9 cellular contexts compared by ENCODE assay signal in genomic region chr1:53061859-53062714, GRCh38. TPM values are rescaled to one million over a fixed set of nuclear protein-coding genes. Genes with fewer than 3 reads are reported as not detected.
A peak's percentile ranks its signal among the peaks of the same experiment; 100 is the strongest.
DNase-seq lines count a peak whose midpoint lies in the region; ATAC-seq and TF ChIP-seq lines count a peak whose summit lies in the region.
"Had no signal": no experiment of that assay in that cellular context is flagged by ENCODE, and none has a peak within 500 bp of the region (broad histone marks: within the 10 kb centered on the region; RNA-seq: fewer than 3 reads in every experiment).

PODN (plus strand) TSS chr1:53062213; CDS start chr1:53069856, 7,643 bp downstream.

- CTCF ChIA-PET in activated CD4-positive, alpha-beta T cell treated with anti-CD3 and anti-CD28 coated beads for 36 hours (lab: Charles Lee) = interaction anchor here (1.1 kb wide), 1 partner anchor 120 kb away, joined by 3 read pairs; no protein-coding TSS in a partner anchor

- no peak for TF ChIP-seq CTCF in brain microvascular endothelial cell (IDR thresholded peaks at IDR 0.05; ENCODE audit: low read depth, low read length, missing control alignments)

- DNase-seq in activated CD4-positive, alpha-beta T cell treated with anti-CD3 and anti-CD28 coated beads for 36 hours = peak; percentile 34
- DNase-seq in activated CD4-positive, alpha-beta T cell treated with anti-CD3 and anti-CD28 coated beads for 1 hour = no peak
- DNase-seq in brain microvascular endothelial cell = no peak
- peak in 1 of 2 donors; percentile 20 for DNase-seq in left colon
- peak in 1 of 2 donors; percentile 9 for DNase-seq in stimulated activated naive CD8-positive, alpha-beta T cell treated with anti-CD3 and anti-CD28 coated beads, Interleukin-15, amount 100 ng/mL, for 72 hours
- no peak for DNase-seq in NCI-H510A treated with DMSO at 0.1 percent for 48 hours (lab: John Stamatoyannopoulos, UW)

- H3K27me3 Mint-ChIP-seq in activated CD4-positive, alpha-beta T cell treated with anti-CD3 and anti-CD28 coated beads for 36 hours = peaks cover 37% of the 10 kb centered on the region
- H3K27me3 Mint-ChIP-seq in stimulated activated naive CD8-positive, alpha-beta T cell treated with anti-CD3 and anti-CD28 coated beads, Interleukin-15, amount 100 ng/mL, for 72 hours = peaks cover 70% of the 10 kb centered on the region

- no peaks in the 10 kb centered on the region for H3K36me3 ChIP-seq in brain microvascular endothelial cell (replicated peaks)

- H3K4me1 Mint-ChIP-seq in activated CD4-positive, alpha-beta T cell treated with anti-CD3 and anti-CD28 coated beads for 36 hours = peaks cover 4% of the 10 kb centered on the region
- peaks cover 20% of the 10 kb centered on the region for H3K4me1 Mint-ChIP-seq in stimulated activated naive CD8-positive, alpha-beta T cell treated with anti-CD3 and anti-CD28 coated beads, Interleukin-15, amount 100 ng/mL, for 72 hours

- H3K4me3 Mint-ChIP-seq in activated CD4-positive, alpha-beta T cell treated with anti-CD3 and anti-CD28 coated beads for 36 hours = peak within 1 kb of the TSS; percentile 40
- peak within 1 kb of the TSS; percentile 68 to 73 for H3K4me3 Mint-ChIP-seq in stimulated activated naive CD8-positive, alpha-beta T cell treated with anti-CD3 and anti-CD28 coated beads, Interleukin-15, amount 100 ng/mL, for 72 hours

- peaks cover 11% of the 10 kb centered on the region for H3K27me3 ChIP-seq in brain microvascular endothelial cell (replicated peaks)

- POLR2A ChIA-PET in activated CD4-positive, alpha-beta T cell treated with anti-CD3 and anti-CD28 coated beads for 36 hours (lab: Charles Lee) = no interaction called here

- H3K36me3 Mint-ChIP-seq in activated CD4-positive, alpha-beta T cell treated with anti-CD3 and anti-CD28 coated beads for 36 hours (ENCODE audit: low read depth) = no peaks in the 10 kb centered on the region

- H3K4me3 ChIP-seq in brain microvascular endothelial cell (ENCODE audit: low read depth, low read length) = peak within 1 kb of the TSS; percentile 51

- H3K27ac Mint-ChIP-seq in activated CD4-positive, alpha-beta T cell treated with anti-CD3 and anti-CD28 coated beads for 36 hours = no peak within 1 kb of the TSS
- H3K27ac Mint-ChIP-seq in stimulated activated naive CD8-positive, alpha-beta T cell treated with anti-CD3 and anti-CD28 coated beads, Interleukin-15, amount 100 ng/mL, for 72 hours = no peak within 1 kb of the TSS

- H3K9me3 Mint-ChIP-seq in activated CD4-positive, alpha-beta T cell treated with anti-CD3 and anti-CD28 coated beads for 36 hours (ENCODE audit: low read depth) = no peaks in the 10 kb centered on the region
- no peaks in the 10 kb centered on the region for H3K9me3 Mint-ChIP-seq in stimulated activated naive CD8-positive, alpha-beta T cell treated with anti-CD3 and anti-CD28 coated beads, Interleukin-15, amount 100 ng/mL, for 72 hours

- intact Hi-C loops in activated CD4-positive, alpha-beta T cell treated with anti-CD3 and anti-CD28 coated beads for 36 hours (cut with DNase I, micrococcal nuclease) = loop anchor here in 1 of 2 experiments (10.0 kb wide), 1 partner anchor 123 kb away; no protein-coding TSS in a partner anchor
- intact Hi-C loops in left colon (cut with DNase I, micrococcal nuclease) = no loop called here

- no peak within 1 kb of the TSS for H3K27ac ChIP-seq in brain microvascular endothelial cell

- peak; percentile 47 for ATAC-seq in activated CD4-positive, alpha-beta T cell treated with anti-CD3 and anti-CD28 coated beads for 36 hours
- ATAC-seq in left colon (peak; percentile 31), HG03457 (IDR thresholded peaks at IDR 0.05; ENCODE audit: unreplicated experiment) (no peak), GM18498 (IDR thresholded peaks at IDR 0.05; ENCODE audit: unreplicated experiment) (no peak)
- ATAC-seq in stimulated activated naive CD8-positive, alpha-beta T cell treated with anti-CD3 and anti-CD28 coated beads, Interleukin-15, amount 100 ng/mL, for 72 hours = peak; percentile 74

- in situ Hi-C loops in brain microvascular endothelial cell (cut with HindIII; ENCODE audit: low pct_ligation_motif_present, low sequenced_read_pairs) = no loop called here

RNA-seq across cellular contexts. Expression of gene PODN, which starts in this region (rescaled TPM):
- total RNA-seq in activated CD4-positive, alpha-beta T cell treated with anti-CD3 and anti-CD28 coated beads for 36 hours = not detected
- total RNA-seq in left colon = 10 to 100 TPM in 1 of 2 donors, 1 to 10 TPM in 1; 6.2 to 22.0 TPM
- total RNA-seq: SK-MEL-5 had no signal

Comparison
In these comparisons a context has a peak if more than half of its experiments do, and no peak if none do; other contexts are left out.
1. RNA of gene PODN (total RNA-seq): 6.2 to 22.0 TPM in left colon; not detected in activated CD4-positive, alpha-beta T cell treated with anti-CD3 and anti-CD28 coated beads for 36 hours; every median in the first group is over 4 times any median in the second.
2. Peak in DNase-seq and ATAC-seq in activated CD4-positive, alpha-beta T cell treated with anti-CD3 and anti-CD28 coated beads for 36 hours; RNA of the gene not detected or under 1 TPM.
3. ATAC-seq: peak in left colon (single experiment) and stimulated activated naive CD8-positive, alpha-beta T cell treated with anti-CD3 and anti-CD28 coated beads, Interleukin-15, amount 100 ng/mL, for 72 hours (single experiment); none in HG03457 (single experiment) and GM18498 (single experiment).